In the genomic region with DNA sequence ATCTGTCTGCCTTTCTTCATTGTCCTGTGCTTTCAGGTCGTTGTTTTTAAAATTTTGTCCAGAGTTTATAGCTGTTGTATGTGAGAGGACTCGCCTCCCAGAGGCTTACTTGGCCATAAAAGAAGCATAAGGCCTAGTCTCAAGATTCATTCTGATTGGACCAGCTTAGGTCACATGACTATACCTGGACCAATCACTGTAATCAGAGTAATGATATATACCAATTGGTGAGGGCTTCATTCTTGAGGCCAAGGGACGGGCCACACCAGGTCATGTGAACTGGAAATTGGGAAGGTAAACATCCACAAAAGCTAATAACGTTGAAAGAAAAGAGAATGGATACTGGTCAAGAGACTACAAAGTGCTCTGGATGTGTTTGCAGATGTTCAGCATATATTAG, we compare ENCODE assay signal across 17 cellular contexts.
DNase-seq lines count a peak whose midpoint lies in the region; ATAC-seq and TF ChIP-seq lines count a peak whose summit lies in the region.
"Had no signal": no experiment of that assay in that cellular context is flagged by ENCODE, and none has a peak within 500 bp of the region (broad histone marks: within the 10 kb centered on the region; RNA-seq: fewer than 3 reads in every experiment).

No MANE protein-coding gene starts in this region.

- peaks cover 56% of the 10 kb centered on the region for H3K4me1 Mint-ChIP-seq in MCF 10A (ENCODE audit: insufficient read depth, unreplicated experiment)

- H3K27ac ChIP-seq in OCI-LY7 (ENCODE audit: low read depth, low read length, poor library complexity, severe bottlenecking) (no peak overlapping the region), foreskin keratinocyte (peak overlapping the region; percentile 99)
- H3K27ac ChIP-seq: BLaER1 treated with 17β-estradiol and CSF1 and Interleukin-3, amounts not matched to agents 10 nM and 100 nM had no signal

- H3K36me3 ChIP-seq in OCI-LY7 (ENCODE audit: insufficient read depth, low read length), result no peaks in the 10 kb centered on the region
- H3K36me3 ChIP-seq: BLaER1 treated with 17β-estradiol and CSF1 and Interleukin-3, amounts not matched to agents 10 nM and 100 nM had no signal

- peak overlapping the region; percentile 94 for H3K27ac Mint-ChIP-seq in MCF 10A (ENCODE audit: low read depth, unreplicated experiment)
- H3K27ac Mint-ChIP-seq: CD8-positive, alpha-beta T cell had no signal

- no peaks in the 10 kb centered on the region for H3K27me3 ChIP-seq in foreskin keratinocyte
- H3K27me3 ChIP-seq: BLaER1 treated with 17β-estradiol and CSF1 and Interleukin-3, amounts not matched to agents 10 nM and 100 nM had no signal

- BruUV-seq in OCI-LY7 (replicated peaks; lab: Mats Ljungman, UMichigan), result no TSS peak
- BruUV-seq in MCF 10A (replicated peaks; lab: Mats Ljungman, UMichigan), result no TSS peak

- DNase-seq in OCI-LY7 (ENCODE audit: low spot score) (no peak), MCF 10A (ENCODE audit: unreplicated experiment) (no peak), foreskin keratinocyte (peak; percentile 52 to 68), SKM-1 treated with dmso at 0.1 percent for 144 hours (lab: John Stamatoyannopoulos, UW; ENCODE audit: unreplicated experiment) (no peak)
- DNase-seq: CD8-positive, alpha-beta T cell; MM.1S; NCI-H1105; NCI-H510A; NCI-H748 treated with DMSO at 0.1 percent for 48 hours; NK-92 treated with Interleukin-12 subunit alpha and Interleukin-12 subunit beta, amount 100 ng/mL, for 24 hours; SIG-M5 had no signal

- 0 out of 2 replicates have a peak, but pooled peaks cover 9% of the 10 kb centered on the region for H3K9me3 ChIP-seq in OCI-LY7 (ENCODE audit: low read length)

- no peak overlapping the region for H3K4me3 ChIP-seq in OCI-LY7 (ENCODE audit: low read depth, low read length, poor library complexity, severe bottlenecking)
- H3K4me3 ChIP-seq: BLaER1 treated with 17β-estradiol and CSF1 and Interleukin-3, amounts not matched to agents 10 nM and 100 nM had no signal

- H3K27me3 Mint-ChIP-seq in MCF 10A (ENCODE audit: insufficient read depth, unreplicated experiment), result no peaks in the 10 kb centered on the region

- no peak overlapping the region for H3K4me2 ChIP-seq in OCI-LY7 (ENCODE audit: low read length)
- H3K4me2 ChIP-seq: BLaER1 treated with 17β-estradiol and CSF1 and Interleukin-3, amounts not matched to agents 10 nM and 100 nM had no signal

- H3K9me3 Mint-ChIP-seq in MCF 10A (ENCODE audit: unreplicated experiment), result peaks cover 7% of the 10 kb centered on the region
- H3K9me3 Mint-ChIP-seq: CD8-positive, alpha-beta T cell had no signal

- 0 out of 2 replicates have a peak overlapping the region, but pooled peaks have one; percentile 18 for H2AFZ ChIP-seq in OCI-LY7 (ENCODE audit: low read length)

- no peaks in the 10 kb centered on the region for H3K9me2 ChIP-seq in OCI-LY7 (ENCODE audit: insufficient read depth, low read length)

- CTCF ChIA-PET in OCI-LY7 (lab: Charles Lee; ENCODE audit: unreplicated experiment) (no interaction called here), MCF 10A (lab: Yijun Ruan, JAX) (interaction anchor here (0.6 to 5.0 kb wide), 10 partner anchors 11 to 731 kb away, joined by 3 to 27 read pairs (median 4); a partner anchor contains a TSS)

- POLR2A ChIA-PET in OCI-LY7 (lab: Charles Lee), result interaction anchor here (0.8 kb wide), 1 partner anchor 72 kb away, joined by 4 read pairs; no protein-coding TSS in a partner anchor
- POLR2A ChIA-PET in MCF 10A (lab: Yijun Ruan, JAX), result interaction anchor here (0.7 to 6.6 kb wide), 29 partner anchors 9 to 693 kb away, joined by 3 to 72 read pairs (median 5); a partner anchor contains a TSS

- intact Hi-C loops in OCI-LY7 (cut with micrococcal nuclease; ENCODE audit: unreplicated experiment), result no loop called here
- intact Hi-C loops in MCF 10A (cut with micrococcal nuclease), result loop anchor here (2.0 kb wide), 2 partner anchors 134 to 368 kb away; no protein-coding TSS in a partner anchor

- no peak for ATAC-seq in foreskin keratinocyte
- ATAC-seq in HG02759 (IDR thresholded peaks at IDR 0.05; ENCODE audit: unreplicated experiment), result no peak
- ATAC-seq in HG02571 (IDR thresholded peaks at IDR 0.05; ENCODE audit: unreplicated experiment), result no peak
- ATAC-seq in HG02870 (IDR thresholded peaks at IDR 0.05; ENCODE audit: unreplicated experiment), result no peak
- ATAC-seq: CD8-positive, alpha-beta T cell; SK-N-SH treated with all-trans-retinoic acid at 6 μM for 48 hours had no signal

- H3K36me3 Mint-ChIP-seq in MCF 10A (ENCODE audit: insufficient read depth, unreplicated experiment), result no peaks in the 10 kb centered on the region
- H3K36me3 Mint-ChIP-seq: CD8-positive, alpha-beta T cell had no signal

- TF ChIP-seq CTCF in OCI-LY7 (conservative IDR thresholded peaks at IDR 0.05; ENCODE audit: low read length) (no peak), MCF 10A (IDR thresholded peaks at IDR 0.05; ENCODE audit: unreplicated experiment) (no peak), foreskin keratinocyte (conservative IDR thresholded peaks at IDR 0.05) (no peak), subcutaneous adipose tissue (IDR thresholded peaks at IDR 0.05; ENCODE audit: low read depth) (peak; percentile 52)

- no peaks in the 10 kb centered on the region for H3K79me2 ChIP-seq in OCI-LY7 (ENCODE audit: insufficient read depth, low read depth, low read length)

- H4K20me1 ChIP-seq in OCI-LY7 (ENCODE audit: insufficient read depth, low read length), result no peaks in the 10 kb centered on the region
- H4K20me1 ChIP-seq: BLaER1 treated with 17β-estradiol and CSF1 and Interleukin-3, amounts not matched to agents 10 nM and 100 nM had no signal

- H3K4me1 ChIP-seq in OCI-LY7 (ENCODE audit: insufficient read depth, low read length, poor library complexity, severe bottlenecking), result no peaks in the 10 kb centered on the region
- peaks cover 50% of the 10 kb centered on the region for H3K4me1 ChIP-seq in foreskin keratinocyte

- peak overlapping the region; percentile 49 for H3K4me3 Mint-ChIP-seq in MCF 10A (ENCODE audit: unreplicated experiment)
- H3K4me3 Mint-ChIP-seq: CD8-positive, alpha-beta T cell had no signal

Comparison
In these comparisons a context has a peak if more than half of its experiments do, and no peak if none do; other contexts are left out.
1. DNase-seq: peak in foreskin keratinocyte (2 of 2); none in OCI-LY7 (single experiment), MCF 10A (single experiment) and SKM-1 treated with dmso at 0.1 percent for 144 hours (single experiment).